8 cellular contexts compared by ENCODE assay signal in genomic region chr15:38699633-38700230, GRCh38.
DNase-seq lines count a peak whose midpoint lies in the region; ATAC-seq and TF ChIP-seq lines count a peak whose summit lies in the region.

No MANE protein-coding gene starts in this region.

- H3K9ac ChIP-seq in NT2/D1 (ENCODE audit: insufficient read length, low read depth) (no peak overlapping the region), neural cell (ENCODE audit: low read length) (no peak overlapping the region)

- H3K36me3 ChIP-seq in NT2/D1 (ENCODE audit: insufficient read depth, insufficient read length, low read length) (no peaks in the 10 kb centered on the region), esophagus squamous epithelium (no peaks in the 10 kb centered on the region), neural cell (ENCODE audit: insufficient read depth, low read length) (no peaks in the 10 kb centered on the region)

- peak; percentile 74 to 85 (median 80) for TF ChIP-seq CTCF in esophagus squamous epithelium (IDR thresholded peaks at IDR 0.05)
- peak; percentile 72 for TF ChIP-seq CTCF in neural cell (IDR thresholded peaks at IDR 0.05; ENCODE audit: poor library complexity, severe bottlenecking)
- peak; percentile 87 for TF ChIP-seq CTCF in type B pancreatic cell (conservative IDR thresholded peaks at IDR 0.05)

- no peaks in the 10 kb centered on the region for H3F3A ChIP-seq in neural cell (ENCODE audit: insufficient read depth, low read length, poor library complexity, severe bottlenecking)

- no peak for TF ChIP-seq EP300 in neural cell (conservative IDR thresholded peaks at IDR 0.05; ENCODE audit: poor library complexity, severe bottlenecking)

- H3K9me2 ChIP-seq in neural cell (ENCODE audit: insufficient read depth, low read length): no peaks in the 10 kb centered on the region

- intact Hi-C loops in esophagus squamous epithelium (cut with DNase I): loop anchor here (10.0 kb wide), 1 partner anchor 255 kb away; no protein-coding TSS in a partner anchor

- H3K4me1 Mint-ChIP-seq in type B pancreatic cell (ENCODE audit: unreplicated experiment): peaks cover 7% of the 10 kb centered on the region

- H3K4me1 ChIP-seq in NT2/D1 (ENCODE audit: insufficient read depth, insufficient read length) (no peaks in the 10 kb centered on the region), esophagus squamous epithelium (peaks cover 0 to 14% (median 0%) of the 10 kb centered on the region in 3 donors)

- peak; percentile 54 for ATAC-seq in GM18520 (IDR thresholded peaks at IDR 0.05; ENCODE audit: unreplicated experiment)
- ATAC-seq in HG03378 (IDR thresholded peaks at IDR 0.05; ENCODE audit: unreplicated experiment): peak; percentile 73

- DNase-seq in AML-193 (lab: John Stamatoyannopoulos, UW): peak; percentile 13 to 45
- DNase-seq in NT2/D1 (ENCODE audit: low read depth, low spot score): peak; percentile 57
- DNase-seq in activated T-cell treated with anti-CD3 and anti-CD28 coated beads for 24 hours (ENCODE audit: low read depth): peak; percentile 56
- no peak for DNase-seq in esophagus squamous epithelium (lab: John Stamatoyannopoulos, UW)
- DNase-seq in type B pancreatic cell (ENCODE audit: extremely low spot score, unreplicated experiment): no peak

- no peaks in the 10 kb centered on the region for H3K9me3 Mint-ChIP-seq in type B pancreatic cell

- H3K27me3 ChIP-seq in NT2/D1 (ENCODE audit: insufficient read depth, insufficient read length): no peaks in the 10 kb centered on the region
- H3K27me3 ChIP-seq in esophagus squamous epithelium: no peaks in the 10 kb centered on the region
- no peaks in the 10 kb centered on the region for H3K27me3 ChIP-seq in neural cell (ENCODE audit: insufficient read depth, low read depth, low read length)

- no peaks in the 10 kb centered on the region for H3K9me3 ChIP-seq in NT2/D1 (ENCODE audit: insufficient read depth, low read length)
- H3K9me3 ChIP-seq in esophagus squamous epithelium: no peaks in the 10 kb centered on the region
- H3K9me3 ChIP-seq in neural cell (ENCODE audit: low read length): no peaks in the 10 kb centered on the region

- H2AFZ ChIP-seq in neural cell (ENCODE audit: low read depth, low read length): no peak overlapping the region

- no peaks in the 10 kb centered on the region for H3K79me2 ChIP-seq in neural cell (replicated peaks; ENCODE audit: insufficient read depth, low read length)

- 55 to 61% methylated on average over 2 of the region's 2 CpGs for WGBS in esophagus squamous epithelium, 2 donors

- TF ChIP-seq POLR2A in esophagus squamous epithelium (IDR thresholded peaks at IDR 0.05): no peak

- peaks cover 5% of the 10 kb centered on the region for H3K27me3 Mint-ChIP-seq in type B pancreatic cell

- no peaks in the 10 kb centered on the region for H4K20me1 ChIP-seq in neural cell (ENCODE audit: insufficient read depth)

- no peak overlapping the region for H3K4me3 Mint-ChIP-seq in type B pancreatic cell

- H3K4me2 ChIP-seq in neural cell (ENCODE audit: low read length): no peak overlapping the region

- H3K36me3 Mint-ChIP-seq in type B pancreatic cell: no peaks in the 10 kb centered on the region

- H3K4me3 ChIP-seq in NT2/D1 (ENCODE audit: insufficient read length, low read depth): no peak overlapping the region
- H3K4me3 ChIP-seq in esophagus squamous epithelium: no peak overlapping the region
- no peak overlapping the region for H3K4me3 ChIP-seq in neural cell (ENCODE audit: low read length)

- TF ChIP-seq RAD21 in neural cell (conservative IDR thresholded peaks at IDR 0.05): peak; percentile 63

- H3K27ac ChIP-seq in esophagus squamous epithelium (no peak overlapping the region), neural cell (ENCODE audit: low read length) (no peak overlapping the region)

- no peak overlapping the region for H3K27ac Mint-ChIP-seq in type B pancreatic cell

TF ChIP-seq in neural cell, 6 proteins besides CTCF, POLR2A, EP300 and RAD21:
- TF ChIP-seq, protein P1, sequence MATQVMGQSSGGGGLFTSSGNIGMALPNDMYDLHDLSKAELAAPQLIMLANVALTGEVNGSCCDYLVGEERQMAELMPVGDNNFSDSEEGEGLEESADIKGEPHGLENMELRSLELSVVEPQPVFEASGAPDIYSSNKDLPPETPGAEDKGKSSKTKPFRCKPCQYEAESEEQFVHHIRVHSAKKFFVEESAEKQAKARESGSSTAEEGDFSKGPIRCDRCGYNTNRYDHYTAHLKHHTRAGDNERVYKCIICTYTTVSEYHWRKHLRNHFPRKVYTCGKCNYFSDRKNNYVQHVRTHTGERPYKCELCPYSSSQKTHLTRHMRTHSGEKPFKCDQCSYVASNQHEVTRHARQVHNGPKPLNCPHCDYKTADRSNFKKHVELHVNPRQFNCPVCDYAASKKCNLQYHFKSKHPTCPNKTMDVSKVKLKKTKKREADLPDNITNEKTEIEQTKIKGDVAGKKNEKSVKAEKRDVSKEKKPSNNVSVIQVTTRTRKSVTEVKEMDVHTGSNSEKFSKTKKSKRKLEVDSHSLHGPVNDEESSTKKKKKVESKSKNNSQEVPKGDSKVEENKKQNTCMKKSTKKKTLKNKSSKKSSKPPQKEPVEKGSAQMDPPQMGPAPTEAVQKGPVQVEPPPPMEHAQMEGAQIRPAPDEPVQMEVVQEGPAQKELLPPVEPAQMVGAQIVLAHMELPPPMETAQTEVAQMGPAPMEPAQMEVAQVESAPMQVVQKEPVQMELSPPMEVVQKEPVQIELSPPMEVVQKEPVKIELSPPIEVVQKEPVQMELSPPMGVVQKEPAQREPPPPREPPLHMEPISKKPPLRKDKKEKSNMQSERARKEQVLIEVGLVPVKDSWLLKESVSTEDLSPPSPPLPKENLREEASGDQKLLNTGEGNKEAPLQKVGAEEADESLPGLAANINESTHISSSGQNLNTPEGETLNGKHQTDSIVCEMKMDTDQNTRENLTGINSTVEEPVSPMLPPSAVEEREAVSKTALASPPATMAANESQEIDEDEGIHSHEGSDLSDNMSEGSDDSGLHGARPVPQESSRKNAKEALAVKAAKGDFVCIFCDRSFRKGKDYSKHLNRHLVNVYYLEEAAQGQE (IDR thresholded peaks at IDR 0.05; ENCODE audit: borderline replicate concordance): no peak
- TF ChIP-seq TAF1 (IDR thresholded peaks at IDR 0.05; ENCODE audit: low read depth) (no peak), SMC3 (conservative IDR thresholded peaks at IDR 0.05; ENCODE audit: poor library complexity) (peak; percentile 72)

Comparison
In these comparisons a context has a peak if more than half of its experiments do, and no peak if none do; other contexts are left out.
1. DNase-seq: peak in AML-193 (2 of 2), NT2/D1 (single experiment) and activated T-cell treated with anti-CD3 and anti-CD28 coated beads for 24 hours (single experiment); none in esophagus squamous epithelium (single experiment) and type B pancreatic cell (single experiment).
2. Peak in every context shown above with its lines, with median percentiles within 50 percentile points of each other: CTCF ChIP-seq.